12 cellular contexts compared by ENCODE assay signal in the genomic region with DNA sequence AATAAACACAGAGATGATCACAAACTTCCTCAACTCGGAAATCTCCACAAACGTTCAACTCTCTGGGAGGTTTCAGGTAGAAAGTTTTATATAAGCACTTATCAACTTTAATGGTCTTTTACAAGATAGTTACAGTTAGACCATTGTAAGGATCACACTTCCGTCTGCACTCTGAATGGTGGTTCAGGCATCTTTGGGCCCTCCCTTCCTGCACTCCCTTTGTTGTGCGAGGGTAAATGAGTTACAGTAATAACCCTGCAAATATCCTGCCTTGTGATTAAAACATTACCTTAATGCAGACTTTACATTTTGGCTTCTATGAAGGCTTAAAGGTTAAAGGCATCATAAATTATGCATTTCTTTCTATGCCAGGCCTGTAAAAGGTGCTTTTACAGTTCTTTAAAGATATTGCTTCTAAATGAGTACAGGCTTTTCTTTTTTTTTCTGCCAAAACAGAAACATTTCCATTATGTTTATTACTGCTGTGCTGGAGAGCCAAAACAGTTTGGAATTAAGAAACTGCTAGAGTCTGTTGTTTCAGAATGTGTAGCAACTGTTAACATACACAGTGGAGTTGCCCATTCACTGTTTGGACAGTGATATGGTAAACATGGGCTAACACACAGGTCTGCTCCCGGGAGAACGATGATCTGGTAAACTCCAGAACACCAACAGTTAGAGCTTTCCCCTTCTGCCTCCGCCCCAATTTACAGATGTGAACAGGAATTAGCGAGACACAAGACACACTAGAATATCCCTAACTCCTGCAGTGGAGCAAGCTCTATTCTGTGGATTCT. TPM values are rescaled to one million over a fixed set of nuclear protein-coding genes. Genes with fewer than 3 reads are reported as not detected.
A peak's percentile ranks its signal among the peaks of the same experiment; 100 is the strongest.
DNase-seq lines count a peak whose midpoint lies in the region; TF ChIP-seq lines count a peak whose summit lies in the region.
"Had no signal": no experiment of that assay in that cellular context is flagged by ENCODE, and none has a peak within 500 bp of the region (broad histone marks: within the 10 kb centered on the region; RNA-seq: fewer than 3 reads in every experiment).

No MANE protein-coding gene starts in this region.

- WGBS in tibial nerve, 2 donors: 54 to 64% methylated on average over 8 of the region's 8 CpGs

- H3K27me3 ChIP-seq in tibial nerve: peaks cover 0 to 3% of the 10 kb centered on the region in 2 donors

- H3K4me1 Mint-ChIP-seq in mesothelial cell of epicardium: peaks cover 13% of the 10 kb centered on the region
- H3K4me1 Mint-ChIP-seq in immature natural killer cell: peaks cover 2 to 4% of the 10 kb centered on the region in 2 donors
- H3K4me1 Mint-ChIP-seq: activated T-helper 17 cell treated with anti-CD3 and anti-CD28 coated beads, Interleukin-2, amount 50 U/mL, for 72 hours had no signal

- H3K27ac Mint-ChIP-seq in mesothelial cell of epicardium (no peak overlapping the region), immature natural killer cell (no peak overlapping the region)
- H3K27ac Mint-ChIP-seq: activated T-helper 17 cell treated with anti-CD3 and anti-CD28 coated beads, Interleukin-2, amount 50 U/mL, for 72 hours; T-helper 2 cell treated with Interferon-gamma antibody and Interleukin-4, amounts not matched to agents 5 μg/mL and 100 μg/mL, for 36 hours had no signal

- H3K27me3 Mint-ChIP-seq in mesothelial cell of epicardium (ENCODE audit: low read depth) (peaks cover 97% of the 10 kb centered on the region), immature natural killer cell (ENCODE audit: low read depth in 3 of 3) (peaks cover 5 to 14% (median 11%) of the 10 kb centered on the region in 3 donors)

- H3K9me3 ChIP-seq in tibial nerve: no peaks in the 10 kb centered on the region
- H3K9me3 ChIP-seq: spleen had no signal

- DNase-seq in NCI-H345 (lab: John Stamatoyannopoulos, UW): peak; percentile 39
- no peak for DNase-seq in NCI-H345 treated with DMSO at 0.1 percent for 48 hours (lab: John Stamatoyannopoulos, UW; ENCODE audit: unreplicated experiment)
- DNase-seq in mesothelial cell of epicardium (ENCODE audit: low spot score in 2 of 2, unreplicated experiment in 2 of 2): no peak
- no peak for DNase-seq in tibial nerve (ENCODE audit: low spot score in 2 of 2)
- DNase-seq in T-helper 2 cell: no peak
- DNase-seq in immature natural killer cell: no peak
- no peak for DNase-seq in RKO (ENCODE audit: low spot score)
- DNase-seq: NCI-H1048, spleen had no signal

- H3K9me3 Mint-ChIP-seq in mesothelial cell of epicardium: no peaks in the 10 kb centered on the region
- peaks cover 0 to 4% (median 0%) of the 10 kb centered on the region in 6 donors for H3K9me3 Mint-ChIP-seq in immature natural killer cell
- H3K9me3 Mint-ChIP-seq: activated T-helper 17 cell treated with anti-CD3 and anti-CD28 coated beads, Interleukin-2, amount 50 U/mL, for 72 hours; T-helper 2 cell treated with Interferon-gamma antibody and Interleukin-4, amounts not matched to agents 5 μg/mL and 100 μg/mL, for 36 hours had no signal

- H3K27ac ChIP-seq in cingulate gyrus (ENCODE audit: low read depth, low read length) (peak overlapping the region; percentile 93), tibial nerve (peak overlapping the region in 1 of 4 donors; percentile 70)
- H3K27ac ChIP-seq: spleen had no signal

- TF ChIP-seq POLR2A in tibial nerve (IDR thresholded peaks at IDR 0.05): no peak

- H3K36me3 ChIP-seq in tibial nerve: no peaks in the 10 kb centered on the region
- H3K36me3 ChIP-seq: spleen had no signal

- H3K36me3 Mint-ChIP-seq in mesothelial cell of epicardium: no peaks in the 10 kb centered on the region
- no peaks in the 10 kb centered on the region for H3K36me3 Mint-ChIP-seq in immature natural killer cell

- no peak for TF ChIP-seq EP300 in tibial nerve (IDR thresholded peaks at IDR 0.05)

- H3K4me1 ChIP-seq in tibial nerve: peaks cover 0 to 22% (median 12%) of the 10 kb centered on the region in 4 donors

- TF ChIP-seq CTCF in mesothelial cell of epicardium (IDR thresholded peaks at IDR 0.05; ENCODE audit: unreplicated experiment) (no peak), tibial nerve (IDR thresholded peaks at IDR 0.05) (no peak)

- peak overlapping the region; percentile 69 for H3K4me3 Mint-ChIP-seq in mesothelial cell of epicardium
- H3K4me3 Mint-ChIP-seq in immature natural killer cell: no peak overlapping the region
- H3K4me3 Mint-ChIP-seq: activated T-helper 17 cell treated with anti-CD3 and anti-CD28 coated beads, Interleukin-2, amount 50 U/mL, for 72 hours; T-helper 2 cell treated with Interferon-gamma antibody and Interleukin-4, amounts not matched to agents 5 μg/mL and 100 μg/mL, for 36 hours had no signal

- H3K4me3 ChIP-seq in tibial nerve: peak overlapping the region; percentile 29 to 54 (median 34)

RNA-seq across cellular contexts. Expression of a gene that starts 1.1 kb away (rescaled TPM):
- total RNA-seq in mesothelial cell of epicardium (3.1 to 3.5 TPM (median 3.4 TPM) in 3 replicates), tibial nerve (10 to 100 TPM; 23.2 to 50.4 (median 24.2) TPM)
- polyA plus RNA-seq in immature natural killer cell: under 1 TPM in 2 of 3 donors, not detected in 1; 0.11 to 0.24 TPM
